27 cellular contexts compared by ENCODE assay signal in genomic region chr3:143358793-143359491, GRCh38.
DNase-seq lines count a peak whose midpoint lies in the region; ATAC-seq and TF ChIP-seq lines count a peak whose summit lies in the region.
"Had no signal": no experiment of that assay in that cellular context is flagged by ENCODE, and none has a peak within 500 bp of the region (broad histone marks: within the 10 kb centered on the region; RNA-seq: fewer than 3 reads in every experiment).

No MANE protein-coding gene starts in this region.

- H3K9ac ChIP-seq in mammary epithelial cell (ENCODE audit: insufficient read depth, low read length): no peak overlapping the region
- H3K9ac ChIP-seq in colonic mucosa (ENCODE audit: low read depth in 2 of 2, low read length in 2 of 2): no peak overlapping the region
- H3K9ac ChIP-seq: GM23248, parathyroid adenoma, SK-N-SH had no signal

- no peak for TF ChIP-seq POLR2A in breast epithelium (IDR thresholded peaks at IDR 0.05)

- intact Hi-C loops in breast epithelium (cut with DNase I; ENCODE audit: low total_unique reads): no loop called here
- intact Hi-C loops in mammary epithelial cell (cut with micrococcal nuclease): no loop called here
- intact Hi-C loops in colonic mucosa (cut with DNase I): no loop called here

- H3K9me3 ChIP-seq in breast epithelium: peaks cover 0 to 8% of the 10 kb centered on the region in 2 donors
- H3K9me3 ChIP-seq in mammary epithelial cell (replicated peaks; ENCODE audit: insufficient read depth, low read length): no peaks in the 10 kb centered on the region
- H3K9me3 ChIP-seq in colonic mucosa: no peaks in the 10 kb centered on the region
- H3K9me3 ChIP-seq: A549, SK-N-SH had no signal

- H3K27me3 ChIP-seq in breast epithelium (no peaks in the 10 kb centered on the region), mammary epithelial cell (ENCODE audit: insufficient read depth, low read length) (no peaks in the 10 kb centered on the region), colonic mucosa (no peaks in the 10 kb centered on the region)

- H4K20me1 ChIP-seq in mammary epithelial cell (ENCODE audit: insufficient read depth, low read length): no peaks in the 10 kb centered on the region

- H3K36me3 ChIP-seq in breast epithelium: no peaks in the 10 kb centered on the region
- no peaks in the 10 kb centered on the region for H3K36me3 ChIP-seq in mammary epithelial cell (ENCODE audit: insufficient read depth, low read length)
- H3K36me3 ChIP-seq in colonic mucosa: no peaks in the 10 kb centered on the region

- no peak overlapping the region for H2AFZ ChIP-seq in mammary epithelial cell (ENCODE audit: low read depth, low read length)
- H2AFZ ChIP-seq: GM23248, parathyroid adenoma had no signal

- H3K4me1 ChIP-seq in breast epithelium (no peaks in the 10 kb centered on the region), mammary epithelial cell (ENCODE audit: insufficient read depth, low read length) (no peaks in the 10 kb centered on the region), colonic mucosa (no peaks in the 10 kb centered on the region)
- H3K4me1 ChIP-seq: A549, parathyroid adenoma had no signal

- dilution Hi-C loops in mammary epithelial cell (cut with HindIII; ENCODE audit: low sequenced_read_pairs): no loop called here

- ATAC-seq in HG03521 (IDR thresholded peaks at IDR 0.05; ENCODE audit: unreplicated experiment): no peak
- ATAC-seq: A549; activated CD8-positive, alpha-beta memory T cell treated with anti-CD3 and anti-CD28 coated beads, Interleukin-2, amount 10 ng/mL, durations not matched to agents 7 days and 5 days; activated T-cell treated with anti-CD3 and anti-CD28 coated beads, Interleukin-2, amount 50 U/mL, for 72 hours had no signal

- WGBS in mammary epithelial cell (ENCODE audit: low coverage, missing lambda C conversion rate): 88% methylated on average over 4 of the region's 4 CpGs

- H3K79me2 ChIP-seq in mammary epithelial cell (ENCODE audit: insufficient read depth, low read length): no peaks in the 10 kb centered on the region
- H3K79me2 ChIP-seq: parathyroid adenoma had no signal

- H3K4me2 ChIP-seq in mammary epithelial cell (ENCODE audit: insufficient read depth, low read depth, low read length): no peak overlapping the region
- H3K4me2 ChIP-seq: A549, SK-N-SH had no signal

- H3K4me3 ChIP-seq in breast epithelium: no peak overlapping the region
- no peak overlapping the region for H3K4me3 ChIP-seq in mammary epithelial cell (replicated peaks in 1 of 3; ENCODE audit: insufficient read depth in 1 of 3, low read depth in 2 of 3, low read length in 3 of 3)
- no peak overlapping the region for H3K4me3 ChIP-seq in colonic mucosa
- H3K4me3 ChIP-seq: A549, GM23248 had no signal

- in situ Hi-C loops in mammary epithelial cell (cut with MboI; ENCODE audit: low sequenced_read_pairs in 2 of 2): no loop called here

- TF ChIP-seq CTCF in breast epithelium (IDR thresholded peaks at IDR 0.05) (no peak), mammary epithelial cell (conservative IDR thresholded peaks at IDR 0.05 in 1 of 2, IDR thresholded peaks at IDR 0.05 in 1 of 2; ENCODE audit: extremely low read depth in 1 of 2, insufficient read depth in 1 of 2, low read depth in 1 of 2, low read length in 2 of 2) (no peak), colonic mucosa (IDR thresholded peaks at IDR 0.05) (no peak)

- BruUV-seq in mammary epithelial cell (replicated peaks; lab: Mats Ljungman, UMichigan): no TSS peak

- peak overlapping the region; percentile 64 to 77 for H3K27ac ChIP-seq in breast epithelium
- no peak overlapping the region for H3K27ac ChIP-seq in mammary epithelial cell (ENCODE audit: insufficient read depth, low read depth, low read length)
- H3K27ac ChIP-seq in colonic mucosa: peak overlapping the region; percentile 9
- H3K27ac ChIP-seq: A549, GM23248, parathyroid adenoma had no signal

- CTCF ChIA-PET in mammary epithelial cell (lab: Charles Lee; ENCODE audit: low non-redundant PET): no interaction called here

- no peak for DNase-seq in breast epithelium (ENCODE audit: low spot score in 2 of 2)
- DNase-seq in mammary epithelial cell: no peak
- peak; percentile 54 for DNase-seq in NCI-H2029 (lab: John Stamatoyannopoulos, UW)
- no peak for DNase-seq in colonic mucosa
- DNase-seq in NCI-H1694 (lab: John Stamatoyannopoulos, UW): no peak
- DNase-seq in NCI-H1048 (lab: John Stamatoyannopoulos, UW): no peak
- no peak for DNase-seq in UCSD-AML1 (lab: John Stamatoyannopoulos, UW; ENCODE audit: unreplicated experiment)
- DNase-seq: activated CD4-positive, alpha-beta T cell treated with anti-CD3 and anti-CD28 coated beads, Interleukin-2, amount 50 U/mL, for 4 hours; activated CD8-positive, alpha-beta memory T cell treated with anti-CD3 and anti-CD28 coated beads, Interleukin-2, amount 10 ng/mL, durations not matched to agents 7 days and 5 days; activated naive CD4-positive, alpha-beta T cell; activated T-cell treated with anti-CD3 and anti-CD28 coated beads, Interleukin-2, amount 50 U/mL, for 72 hours; AML-193; caudate nucleus; cortex of kidney; GM23248; immature natural killer cell; IMR-90; NCI-H1092 treated with DMSO at 0.1 percent for 48 hours; NCI-H2107; NCI-H446 treated with DMSO at 0.1 percent for 48 hours; OCI-M1; retina; SK-N-SH; stimulated activated naive CD4-positive, alpha-beta T cell treated with Interleukin-2 at 50 U/mL for 16 hours had no signal
